In the genomic region with DNA sequence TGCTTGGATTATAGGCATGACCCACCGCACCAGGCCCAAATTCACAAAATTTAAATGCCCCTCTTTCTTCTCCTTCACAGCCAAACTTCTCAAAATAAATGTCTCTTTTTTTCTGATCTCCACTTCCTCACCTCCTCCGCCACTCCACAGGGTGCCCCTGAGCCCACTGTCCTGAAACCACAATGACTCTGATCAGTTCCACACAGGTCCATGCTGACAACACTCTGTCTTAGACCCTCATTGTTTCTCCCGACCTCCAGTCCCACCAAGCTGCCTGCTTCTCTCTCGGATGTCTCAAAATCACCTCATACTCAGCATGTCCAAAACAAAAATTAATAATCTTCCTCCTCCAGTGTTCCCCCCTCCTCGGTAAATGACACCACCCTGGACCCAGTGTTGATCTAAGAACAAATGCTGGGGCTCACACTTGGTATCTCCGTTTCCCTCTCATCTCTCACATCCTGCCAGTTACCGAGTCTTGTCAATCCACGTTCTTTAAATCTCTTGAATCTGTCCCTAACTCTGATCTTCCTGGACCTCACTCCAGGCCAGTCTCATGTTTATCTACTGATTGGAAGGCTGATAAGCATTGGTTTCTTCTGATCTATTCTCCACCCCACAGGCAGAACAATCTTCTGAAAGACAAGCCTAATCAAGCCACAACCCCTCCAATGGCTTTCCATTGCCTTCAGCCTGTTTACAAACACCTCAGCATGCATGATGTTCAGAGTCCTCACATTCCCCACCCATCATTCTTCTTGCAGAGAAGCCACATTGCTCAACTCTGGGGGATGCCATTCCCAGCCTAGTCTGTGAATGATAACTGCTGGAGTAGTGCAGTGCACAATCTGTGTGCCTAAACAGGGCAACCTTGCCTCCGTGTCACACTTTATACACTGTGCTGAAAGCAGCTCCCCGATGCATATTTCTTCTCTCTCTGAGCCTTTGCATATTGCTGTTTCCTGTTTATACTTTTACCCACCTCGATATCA, we compare ENCODE assay signal across 10 cellular contexts. TPM values are rescaled to one million over a fixed set of nuclear protein-coding genes. Genes with fewer than 3 reads are reported as not detected.
A peak's percentile ranks its signal among the peaks of the same experiment; 100 is the strongest.
DNase-seq lines count a peak whose midpoint lies in the region; ATAC-seq and TF ChIP-seq lines count a peak whose summit lies in the region.
"Had no signal": no experiment of that assay in that cellular context is flagged by ENCODE, and none has a peak within 500 bp of the region (broad histone marks: within the 10 kb centered on the region; RNA-seq: fewer than 3 reads in every experiment).

No MANE protein-coding gene starts in this region.

- no peaks in the 10 kb centered on the region for H3F3A ChIP-seq in smooth muscle cell (ENCODE audit: low read depth)

- H3K36me3 ChIP-seq in HEK293 (ENCODE audit: control insufficient read depth in 2 of 2, insufficient read depth in 1 of 2, low read length in 2 of 2): no peaks in the 10 kb centered on the region
- no peaks in the 10 kb centered on the region for H3K36me3 ChIP-seq in smooth muscle cell (ENCODE audit: low read depth)
- H3K36me3 ChIP-seq: breast epithelium had no signal

- no peaks in the 10 kb centered on the region for H3K36me3 Mint-ChIP-seq in T-helper 2 cell treated with Interferon-gamma antibody and Interleukin-4, amounts not matched to agents 5 μg/mL and 100 μg/mL, for 36 hours (ENCODE audit: low read depth)
- no peaks in the 10 kb centered on the region for H3K36me3 Mint-ChIP-seq in natural killer cell

- peak overlapping the region; percentile 96 for H3K27ac Mint-ChIP-seq in T-helper 2 cell treated with Interferon-gamma antibody and Interleukin-4, amounts not matched to agents 5 μg/mL and 100 μg/mL, for 36 hours
- H3K27ac Mint-ChIP-seq in natural killer cell: peak overlapping the region; percentile 11 to 76

- H3K27me3 ChIP-seq in smooth muscle cell (ENCODE audit: low read depth): no peaks in the 10 kb centered on the region
- H3K27me3 ChIP-seq: breast epithelium had no signal

- intact Hi-C loops in natural killer cell (cut with micrococcal nuclease): no loop called here

- peak; percentile 36 for ATAC-seq in GM18870 (IDR thresholded peaks at IDR 0.05; ENCODE audit: unreplicated experiment)
- peak; percentile 61 to 72 (median 62) for ATAC-seq in natural killer cell

- no peak overlapping the region for H3K4me2 ChIP-seq in smooth muscle cell

- H3K27me3 Mint-ChIP-seq in T-helper 2 cell treated with Interferon-gamma antibody and Interleukin-4, amounts not matched to agents 5 μg/mL and 100 μg/mL, for 36 hours (ENCODE audit: low read depth): no peaks in the 10 kb centered on the region
- H3K27me3 Mint-ChIP-seq in natural killer cell (ENCODE audit: low read depth in 2 of 2): peaks cover 0 to 7% of the 10 kb centered on the region in 2 donors

- WGBS in smooth muscle cell (ENCODE audit: low lambda C conversion rate): 70% methylated on average over 11 of the region's 11 CpGs

- peak overlapping the region; percentile 84 for H3K4me3 Mint-ChIP-seq in T-helper 2 cell treated with Interferon-gamma antibody and Interleukin-4, amounts not matched to agents 5 μg/mL and 100 μg/mL, for 36 hours
- H3K4me3 Mint-ChIP-seq in natural killer cell: peak overlapping the region; percentile 47

- peaks cover 56% of the 10 kb centered on the region for H3K4me1 Mint-ChIP-seq in T-helper 2 cell treated with Interferon-gamma antibody and Interleukin-4, amounts not matched to agents 5 μg/mL and 100 μg/mL, for 36 hours (ENCODE audit: low read depth)
- peaks cover 24 to 30% of the 10 kb centered on the region in 2 donors for H3K4me1 Mint-ChIP-seq in natural killer cell

- H2AFZ ChIP-seq in smooth muscle cell (ENCODE audit: low read depth): no peak overlapping the region

- peak; percentile 26 for DNase-seq in T-helper 2 cell treated with Interferon-gamma antibody and Interleukin-4, amounts not matched to agents 5 μg/mL and 100 μg/mL, for 36 hours (ENCODE audit: low spot score)
- DNase-seq in natural killer cell (no peak), SHP77 (lab: John Stamatoyannopoulos, UW) (no peak), GOT3 (lab: John Stamatoyannopoulos, UW) (no peak), smooth muscle cell (lab: John Stamatoyannopoulos, UW; ENCODE audit: unreplicated experiment) (no peak), hippocampal formation (lab: John Stamatoyannopoulos, UW) (no peak)
- DNase-seq: NCI-H2227 treated with DMSO at 0.1 percent for 48 hours had no signal

- TF ChIP-seq CTCF in HEK293 (tag by site-specific recombination; IDR thresholded peaks at IDR 0.05): no peak
- TF ChIP-seq CTCF in natural killer cell (IDR thresholded peaks at IDR 0.05): no peak
- no peak for TF ChIP-seq CTCF in smooth muscle cell (IDR thresholded peaks at IDR 0.05; ENCODE audit: borderline replicate concordance, insufficient read depth, poor library complexity, severe bottlenecking)

- no peaks in the 10 kb centered on the region for H3K4me1 ChIP-seq in HEK293 (ENCODE audit: control insufficient read depth, insufficient read depth, low read length)
- H3K4me1 ChIP-seq in smooth muscle cell (ENCODE audit: low read depth): no peaks in the 10 kb centered on the region
- H3K4me1 ChIP-seq: breast epithelium had no signal

- H3K9me3 ChIP-seq in HEK293 (ENCODE audit: control insufficient read depth, insufficient read depth, low read depth, low read length): no peaks in the 10 kb centered on the region
- no peaks in the 10 kb centered on the region for H3K9me3 ChIP-seq in smooth muscle cell (replicated peaks; ENCODE audit: low read depth)
- H3K9me3 ChIP-seq: breast epithelium had no signal

- no peak overlapping the region for H3K9ac ChIP-seq in smooth muscle cell (ENCODE audit: low read depth)

- CTCF ChIA-PET in HEK293 (lab: Yijun Ruan, JAX): interaction anchor here (0.8 to 1.3 kb wide), 2 partner anchors 132 to 135 kb away, joined by 3 read pairs; no protein-coding TSS in a partner anchor

- no peak overlapping the region for H3K4me3 ChIP-seq in HEK293 (ENCODE audit: low read depth, low read length)
- H3K4me3 ChIP-seq in smooth muscle cell: no peak overlapping the region
- H3K4me3 ChIP-seq: breast epithelium had no signal

- no peaks in the 10 kb centered on the region for H3K79me2 ChIP-seq in smooth muscle cell (ENCODE audit: low read depth)

- no peaks in the 10 kb centered on the region for H3K9me3 Mint-ChIP-seq in T-helper 2 cell treated with Interferon-gamma antibody and Interleukin-4, amounts not matched to agents 5 μg/mL and 100 μg/mL, for 36 hours
- no peaks in the 10 kb centered on the region for H3K9me3 Mint-ChIP-seq in natural killer cell

- no peaks in the 10 kb centered on the region for H4K20me1 ChIP-seq in smooth muscle cell (ENCODE audit: low read depth)

- no peak overlapping the region for H3K27ac ChIP-seq in HEK293 (ENCODE audit: extremely low read depth, low read depth, low read length)
- no peak overlapping the region for H3K27ac ChIP-seq in smooth muscle cell (ENCODE audit: low read depth)
- H3K27ac ChIP-seq: breast epithelium had no signal

- POLR2A ChIA-PET in HEK293 (lab: Yijun Ruan, JAX): no interaction called here

TF ChIP-seq in HEK293, 187 proteins besides CTCF, POLR2A, EP300 and RAD21:
- TF ChIP-seq MZF1 (tag by site-specific recombination; IDR thresholded peaks at IDR 0.05; ENCODE audit: borderline replicate concordance) (peak; percentile 60; the same call in 1 of the 2 replicates), ZNF341 (tag by site-specific recombination; IDR thresholded peaks at IDR 0.05; ENCODE audit: low read depth) (no peak)

RNA-seq across cellular contexts. Expression of a gene that starts 12.4 kb away (rescaled TPM):
- total RNA-seq in natural killer cell: 100 to 1,000 TPM; 252 to 376 (median 311) TPM
- 5.5 and 6.0 TPM in 2 replicates for total RNA-seq in smooth muscle cell
- 2.4 and 3.6 TPM in 2 replicates for polyA plus RNA-seq in smooth muscle cell

Comparison
In these comparisons a context has a peak if more than half of its experiments do, and no peak if none do; other contexts are left out.
1. RNA of a gene that starts 12.4 kb away (total RNA-seq): 252 to 376 TPM in natural killer cell; 5.5 to 6.0 TPM in smooth muscle cell; every median in the first group is over 10 times any median in the second.